ENCODE assay signal across 20 cellular contexts in genomic region chr3:174275336-174275735, GRCh38.
DNase-seq lines count a peak whose midpoint lies in the region; ATAC-seq, FAIRE-seq and TF ChIP-seq lines count a peak whose summit lies in the region.
"Had no signal": no experiment of that assay in that cellular context is flagged by ENCODE, and none has a peak within 500 bp of the region (broad histone marks: within the 10 kb centered on the region; RNA-seq: fewer than 3 reads in every experiment).

No MANE protein-coding gene starts in this region.

- no peaks in the 10 kb centered on the region for H4K20me1 ChIP-seq in IMR-90 (ENCODE audit: insufficient read depth, low read length)
- no peaks in the 10 kb centered on the region for H4K20me1 ChIP-seq in H1 (replicated peaks in 1 of 2; ENCODE audit: control insufficient read depth in 1 of 2, insufficient read depth in 2 of 2, low read length in 2 of 2)
- H4K20me1 ChIP-seq: BLaER1 treated with 17β-estradiol and CSF1 and Interleukin-3, amounts not matched to agents 10 nM and 100 nM had no signal

- TF ChIP-seq POLR2A in A549 (IDR thresholded peaks at IDR 0.05; ENCODE audit: low read length), result no peak
- no peak for TF ChIP-seq POLR2A in IMR-90 (IDR thresholded peaks at IDR 0.05; ENCODE audit: low read depth, low read length)
- no peak for TF ChIP-seq POLR2A in H1 (IDR thresholded peaks at IDR 0.05; ENCODE audit: control extremely low read depth in 1 of 2, low read depth in 2 of 2, low read length in 2 of 2)

- H3K9ac ChIP-seq in IMR-90 (ENCODE audit: low read depth, low read length) (no peak overlapping the region), H1 (replicated peaks in 1 of 4; ENCODE audit: extremely low read depth in 1 of 4, low read depth in 3 of 4, low read length in 3 of 4) (no peak overlapping the region)
- H3K9ac ChIP-seq: BLaER1 treated with 17β-estradiol and CSF1 and Interleukin-3, amounts not matched to agents 10 nM and 100 nM had no signal

- H3K27ac ChIP-seq in A549 (no peak overlapping the region), IMR-90 (ENCODE audit: insufficient read depth, low read length) (no peak overlapping the region), H1 (ENCODE audit: low read depth, low read length) (no peak overlapping the region)
- H3K27ac ChIP-seq: BLaER1 treated with 17β-estradiol and CSF1 and Interleukin-3, amounts not matched to agents 10 nM and 100 nM; C4-2B had no signal

- H4K91ac ChIP-seq in IMR-90 (ENCODE audit: insufficient read depth, low read depth, low read length) (no peak overlapping the region), H1 (replicated peaks; ENCODE audit: insufficient read length, low read length) (no peak overlapping the region)

- in situ Hi-C loops in IMR-90 (cut with MboI; ENCODE audit: low sequenced_read_pairs), result no loop called here
- in situ Hi-C loops in GM13977 (cut with MboI; ENCODE audit: low pct_unique_long_range_greater_than_20kb, low sequenced_read_pairs, unreplicated experiment), result no loop called here

- no peaks in the 10 kb centered on the region for H3K23me2 ChIP-seq in H1 (ENCODE audit: low read depth, low read length)

- no peak overlapping the region for H2AFZ ChIP-seq in IMR-90 (replicated peaks; ENCODE audit: low read length, poor library complexity)
- no peak overlapping the region for H2AFZ ChIP-seq in H1 (ENCODE audit: low read length)

- TF ChIP-seq EP300 in A549 (IDR thresholded peaks at IDR 0.05) (no peak), H1 (IDR thresholded peaks at IDR 0.05; ENCODE audit: borderline replicate concordance in 1 of 2, low read depth in 2 of 2, low read length in 2 of 2) (no peak)

- no peak overlapping the region for H3K14ac ChIP-seq in IMR-90 (replicated peaks; ENCODE audit: low read depth, low read length)
- H3K14ac ChIP-seq in H1 (ENCODE audit: insufficient read length), result no peak overlapping the region

- H2AK9ac ChIP-seq in IMR-90 (replicated peaks; ENCODE audit: low read depth, low read length, poor library complexity), result no peak overlapping the region

- no peaks in the 10 kb centered on the region for H3K79me2 ChIP-seq in H1 (ENCODE audit: control insufficient read depth in 1 of 2, insufficient read depth in 2 of 2, low read length in 2 of 2)

- no TSS peak for BruUV-seq in IMR-90 (replicated peaks; lab: Mats Ljungman, UMichigan)

- no peak overlapping the region for H4K8ac ChIP-seq in IMR-90 (ENCODE audit: low read depth in 2 of 2, low read length in 2 of 2)
- no peak overlapping the region for H4K8ac ChIP-seq in H1 (ENCODE audit: extremely low read depth, insufficient read depth, low read length)

- no peaks in the 10 kb centered on the region for H3K27me3 ChIP-seq in IMR-90 (ENCODE audit: control insufficient read depth, insufficient read depth, low read length)
- H3K27me3 ChIP-seq in H1 (replicated peaks in 1 of 4; ENCODE audit: control insufficient read depth in 3 of 4, extremely low read depth in 1 of 4, insufficient read depth in 3 of 4, low read length in 3 of 4), result no peaks in the 10 kb centered on the region
- H3K27me3 ChIP-seq: BLaER1 treated with 17β-estradiol and CSF1 and Interleukin-3, amounts not matched to agents 10 nM and 100 nM had no signal

- H3K56ac ChIP-seq in IMR-90 (ENCODE audit: extremely low read depth, insufficient read depth, low read length), result no peak overlapping the region
- H3K56ac ChIP-seq in H1 (replicated peaks; ENCODE audit: insufficient read length, low read depth, low read length), result no peak overlapping the region

- H3K4ac ChIP-seq in IMR-90 (ENCODE audit: low read depth, low read length) (no peak overlapping the region), H1 (replicated peaks; ENCODE audit: insufficient read length, low read depth, low read length) (no peak overlapping the region)

- H3K18ac ChIP-seq in IMR-90 (ENCODE audit: low read depth, low read length) (no peak overlapping the region), H1 (ENCODE audit: extremely low read depth, low read length) (no peak overlapping the region)

- CTCF ChIA-PET in A549 (lab: Yijun Ruan, JAX) (no interaction called here), IMR-90 (lab: Yijun Ruan, JAX) (no interaction called here), H1 (lab: Charles Lee; ENCODE audit: partially characterized antibody) (interaction anchor here (1.0 to 1.3 kb wide), 2 partner anchors 62 to 150 kb away, joined by 3 to 5 read pairs; no protein-coding TSS in a partner anchor)

- H2BK20ac ChIP-seq in IMR-90 (ENCODE audit: low read depth, low read length) (no peak overlapping the region), H1 (ENCODE audit: low read length) (no peak overlapping the region)

- H3K4me3 ChIP-seq in A549 (no peak overlapping the region), IMR-90 (ENCODE audit: insufficient read depth, low read depth, low read length) (no peak overlapping the region), H1 (ENCODE audit: extremely low read depth in 1 of 4, insufficient read depth in 2 of 4, low read depth in 3 of 4, low read length in 4 of 4) (no peak overlapping the region)
- H3K4me3 ChIP-seq: BLaER1 treated with 17β-estradiol and CSF1 and Interleukin-3, amounts not matched to agents 10 nM and 100 nM had no signal

- H2BK120ac ChIP-seq in IMR-90 (ENCODE audit: low read depth, low read length), result no peak overlapping the region
- no peak overlapping the region for H2BK120ac ChIP-seq in H1 (replicated peaks; ENCODE audit: low read depth, low read length)

- no peak overlapping the region for H2BK12ac ChIP-seq in H1 (ENCODE audit: low read depth, low read length)

- FAIRE-seq in A549 (lab: Jason Lieb, UNC), result no peak
- peak; percentile 55 for FAIRE-seq in H1 (lab: Jason Lieb, UNC)
- FAIRE-seq: A204.1, D721Med, G401.6, GM12891, GM18507 had no signal

- H2BK5ac ChIP-seq in IMR-90 (ENCODE audit: low read depth, low read length, poor library complexity, severe bottlenecking) (no peak overlapping the region), H1 (ENCODE audit: low read depth, low read length) (no peak overlapping the region)

- no peak overlapping the region for H3K23ac ChIP-seq in IMR-90 (ENCODE audit: low read depth, low read length)
- no peak overlapping the region for H3K23ac ChIP-seq in H1 (ENCODE audit: insufficient read length)

- H3K4me2 ChIP-seq in A549 (no peak overlapping the region), IMR-90 (ENCODE audit: low read depth, low read length) (no peak overlapping the region), H1 (ENCODE audit: insufficient read depth in 1 of 2, low read depth in 2 of 2, low read length in 2 of 2) (no peak overlapping the region)
- H3K4me2 ChIP-seq: BLaER1 treated with 17β-estradiol and CSF1 and Interleukin-3, amounts not matched to agents 10 nM and 100 nM had no signal

- H3K36me3 ChIP-seq in IMR-90 (ENCODE audit: control insufficient read depth, insufficient read depth, low read length), result no peaks in the 10 kb centered on the region
- no peaks in the 10 kb centered on the region for H3K36me3 ChIP-seq in H1 (ENCODE audit: control insufficient read depth in 2 of 4, insufficient read depth in 4 of 4, low read length in 3 of 4)
- H3K36me3 ChIP-seq: BLaER1 treated with 17β-estradiol and CSF1 and Interleukin-3, amounts not matched to agents 10 nM and 100 nM had no signal

- H4K5ac ChIP-seq in IMR-90 (ENCODE audit: low read depth, low read length) (no peak overlapping the region), H1 (ENCODE audit: insufficient read length, low read depth, low read length) (no peak overlapping the region)

- H2AK5ac ChIP-seq in IMR-90 (ENCODE audit: low read depth, low read length) (no peak overlapping the region), H1 (ENCODE audit: low read depth, low read length) (no peak overlapping the region)

- ATAC-seq in A549 (no peak), IMR-90 (ENCODE audit: low read depth) (no peak)
- ATAC-seq: CD8-positive, alpha-beta T cell had no signal

- dilution Hi-C loops in IMR-90 (cut with HindIII; ENCODE audit: low sequenced_read_pairs, unreplicated experiment), result no loop called here

- TF ChIP-seq CTCF in A549 (IDR thresholded peaks at IDR 0.05) (no peak), IMR-90 (conservative IDR thresholded peaks at IDR 0.05; ENCODE audit: low read depth, low read length) (no peak), H1 (IDR thresholded peaks at IDR 0.05; ENCODE audit: control extremely low read depth in 1 of 3, insufficient read depth in 1 of 3, low read depth in 1 of 3, low read length in 3 of 3) (no peak), GM13977 (IDR thresholded peaks at IDR 0.05; ENCODE audit: extremely low read depth, insufficient read depth, missing control alignments) (no peak)

- intact Hi-C loops in IMR-90 (cut with micrococcal nuclease), result no loop called here

- no peak overlapping the region for H2BK15ac ChIP-seq in IMR-90 (ENCODE audit: low read depth, low read length)
- no peak overlapping the region for H2BK15ac ChIP-seq in H1 (ENCODE audit: low read length)

- 24% methylated on average over 2 of the region's 2 CpGs for WGBS in A549 (ENCODE audit: missing lambda C conversion rate)
- WGBS in IMR-90 (ENCODE audit: extremely low coverage in 2 of 2, insufficient read length in 1 of 2), 2 experiments, result no CpG with 5 or more reads among the region's 2 CpGs
- WGBS in H1 (ENCODE audit: extremely low coverage in 1 of 2, insufficient coverage in 1 of 2, insufficient read length in 1 of 2, insufficient replicate concordance in 2 of 2, low coverage in 1 of 2, low lambda C conversion rate in 2 of 2, missing lambda C conversion rate in 1 of 2), 2 experiments, result 88% methylated on average over 2 of the region's 2 CpGs; no CpG with 5 or more reads in 1 of the 2 experiments

- no peaks in the 10 kb centered on the region for H3K9me3 ChIP-seq in A549
- no peaks in the 10 kb centered on the region for H3K9me3 ChIP-seq in IMR-90 (ENCODE audit: control insufficient read depth, insufficient read depth, low read length)
- no peaks in the 10 kb centered on the region for H3K9me3 ChIP-seq in H1 (ENCODE audit: insufficient read depth in 2 of 2, low read depth in 1 of 2, low read length in 1 of 2)
- H3K9me3 ChIP-seq: BLaER1 treated with 17β-estradiol and CSF1 and Interleukin-3, amounts not matched to agents 10 nM and 100 nM; Caco-2 had no signal

- TF ChIP-seq RAD21 in A549 (conservative IDR thresholded peaks at IDR 0.05 in 1 of 2, IDR thresholded peaks at IDR 0.05 in 1 of 2) (no peak), IMR-90 (IDR thresholded peaks at IDR 0.05; ENCODE audit: low read length) (no peak), H1 (IDR thresholded peaks at IDR 0.05 in 1 of 2, conservative IDR thresholded peaks at IDR 0.05 in 1 of 2; ENCODE audit: low read depth in 2 of 2, low read length in 2 of 2) (no peak)

- POLR2A ChIA-PET in A549 (lab: Yijun Ruan, JAX) (no interaction called here), IMR-90 (lab: Charles Lee; ENCODE audit: unreplicated experiment) (no interaction called here), H1 (lab: Charles Lee; ENCODE audit: partially characterized antibody) (no interaction called here)

- H3K9me1 ChIP-seq in IMR-90 (ENCODE audit: insufficient read depth, low read length), result no peaks in the 10 kb centered on the region

- H3K79me1 ChIP-seq in IMR-90 (ENCODE audit: low read depth in 1 of 2, low read length in 2 of 2), result no peaks in the 10 kb centered on the region
- H3K79me1 ChIP-seq in H1 (ENCODE audit: low read depth, low read length), result no peaks in the 10 kb centered on the region

- DNase-seq in A549 (ENCODE audit: low read depth in 1 of 2, low spot score in 1 of 2), result no peak
- no peak for DNase-seq in IMR-90
- DNase-seq in H1 (ENCODE audit: low read depth in 1 of 2, low spot score in 2 of 2), result no peak
- no peak for DNase-seq in GM13977 (ENCODE audit: low spot score)
- no peak for DNase-seq in NCI-H2227 (lab: John Stamatoyannopoulos, UW; ENCODE audit: unreplicated experiment)
- DNase-seq: 8988T; AML-193; Caco-2; Calu3; CD4-positive, alpha-beta T cell; CD8-positive, alpha-beta T cell; DMS79 treated with DMSO at 0.1 percent for 48 hours; GF-D8 had no signal

- H3K4me1 ChIP-seq in A549, result no peaks in the 10 kb centered on the region
- no peaks in the 10 kb centered on the region for H3K4me1 ChIP-seq in IMR-90 (ENCODE audit: control insufficient read depth, insufficient read depth, low read length)
- H3K4me1 ChIP-seq in H1 (replicated peaks in 1 of 4; ENCODE audit: control insufficient read depth in 3 of 4, insufficient read depth in 4 of 4, low read length in 3 of 4), result peaks cover 0 to 2% (median 0%) of the 10 kb centered on the region in 4 experiments; a peak in 2 of 7 replicates
- H3K4me1 ChIP-seq: BLaER1 treated with 17β-estradiol and CSF1 and Interleukin-3, amounts not matched to agents 10 nM and 100 nM had no signal

Comparison
In these comparisons a context has a peak if more than half of its experiments do, and no peak if none do; other contexts are left out.
1. Of the 18 proteins assayed by ChIP-seq in both H1 and A549: peak only in H1: none; only in A549: none; in both: MAFK; in neither: 17.